In the genomic region with DNA sequence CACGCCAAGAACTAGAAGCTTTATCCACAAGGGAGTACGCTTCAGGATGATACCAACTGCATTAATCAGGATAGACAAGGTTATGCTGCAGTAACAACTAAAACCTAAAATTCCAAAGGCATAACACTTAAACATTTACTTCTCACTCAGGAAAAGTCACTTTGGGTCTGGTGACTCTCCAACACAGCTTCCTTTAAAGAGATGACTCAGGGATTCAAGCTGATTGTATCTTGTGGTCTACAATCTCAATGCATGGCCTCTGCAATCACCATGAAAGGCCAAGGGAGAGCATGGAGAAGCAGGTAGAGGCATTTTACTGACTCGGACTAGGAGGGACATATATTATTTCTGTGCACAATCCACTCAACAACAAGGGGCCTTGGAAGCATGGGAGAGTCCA, we compare ENCODE assay signal across 21 cellular contexts.
"Had no signal": no experiment of that assay in that cellular context is flagged by ENCODE, and none has a peak within 500 bp of the region (broad histone marks: within the 10 kb centered on the region; RNA-seq: fewer than 3 reads in every experiment).

No MANE protein-coding gene starts in this region.

- H3K4me1 Mint-ChIP-seq: activated CD4-positive, alpha-beta T cell treated with anti-CD3 and anti-CD28 coated beads, Interleukin-2, amount 10 ng/mL, durations not matched to agents 24 days and 14 days; natural killer cell; stimulated activated naive B cell treated with anti-CD40 and anti-IgM and Interleukin-4, amounts not matched to agents 10 μg/mL and 1 μg/mL and 100 μg/mL, for 72 hours had no signal

- H3K36me3 ChIP-seq: esophagus squamous epithelium, neutrophil, tibial artery had no signal

- H3K27me3 ChIP-seq: tibial artery had no signal

- H3K27ac ChIP-seq: coronary artery, esophagus squamous epithelium, neutrophil, tibial artery had no signal

- H3K9me3 Mint-ChIP-seq: natural killer cell; stimulated activated naive B cell treated with anti-CD40 and anti-IgM and Interleukin-4, amounts not matched to agents 10 μg/mL and 1 μg/mL and 100 μg/mL, for 72 hours had no signal

- H3K27me3 Mint-ChIP-seq: activated CD4-positive, alpha-beta T cell treated with anti-CD3 and anti-CD28 coated beads, Interleukin-2, amount 10 ng/mL, durations not matched to agents 24 days and 14 days had no signal

- ATAC-seq: activated CD8-positive, alpha-beta T cell treated with anti-CD3 and anti-CD28 coated beads, Interleukin-2, amount 10 ng/mL, durations not matched to agents 7 days and 5 days; activated naive CD4-positive, alpha-beta T cell treated with anti-CD3 and anti-CD28 coated beads, Interleukin-2, amount 50 U/mL, for 72 hours; activated T-cell treated with anti-CD3 and anti-CD28 coated beads, Interleukin-2, amount 50 U/mL, for 72 hours; left ventricle myocardium superior; natural killer cell; stimulated activated naive B cell treated with anti-CD40 and anti-IgM and Interleukin-4, amounts not matched to agents 10 μg/mL and 1 μg/mL and 100 μg/mL, for 72 hours had no signal

- H3K4me3 ChIP-seq: coronary artery, esophagus squamous epithelium, tibial artery had no signal

- H3K36me3 Mint-ChIP-seq: activated naive CD4-positive, alpha-beta T cell treated with anti-CD3 and anti-CD28 coated beads, Interleukin-2, amount 50 U/mL, for 72 hours; brain; natural killer cell; stimulated activated naive B cell treated with anti-CD40 and anti-IgM and Interleukin-4, amounts not matched to agents 10 μg/mL and 1 μg/mL and 100 μg/mL, for 72 hours had no signal

- H3K27ac Mint-ChIP-seq: activated CD4-positive, alpha-beta T cell treated with anti-CD3 and anti-CD28 coated beads, Interleukin-2, amount 10 ng/mL, durations not matched to agents 24 days and 14 days; activated CD8-positive, alpha-beta T cell treated with anti-CD3 and anti-CD28 coated beads, Interleukin-2, amount 10 ng/mL, durations not matched to agents 7 days and 5 days; activated naive CD4-positive, alpha-beta T cell treated with anti-CD3 and anti-CD28 coated beads, Interleukin-2, amount 50 U/mL, for 72 hours; activated T-cell treated with anti-CD3 and anti-CD28 coated beads, Interleukin-2, amount 50 U/mL, for 72 hours; brain; natural killer cell; stimulated activated naive B cell treated with anti-CD40 and anti-IgM and Interleukin-4, amounts not matched to agents 10 μg/mL and 1 μg/mL and 100 μg/mL, for 72 hours had no signal

- H3K4me3 Mint-ChIP-seq: activated CD4-positive, alpha-beta T cell treated with anti-CD3 and anti-CD28 coated beads, Interleukin-2, amount 10 ng/mL, durations not matched to agents 24 days and 14 days; activated CD8-positive, alpha-beta T cell treated with anti-CD3 and anti-CD28 coated beads, Interleukin-2, amount 10 ng/mL, durations not matched to agents 7 days and 5 days; activated T-cell treated with anti-CD3 and anti-CD28 coated beads, Interleukin-2, amount 50 U/mL, for 72 hours; brain; natural killer cell; stimulated activated naive B cell treated with anti-CD40 and anti-IgM and Interleukin-4, amounts not matched to agents 10 μg/mL and 1 μg/mL and 100 μg/mL, for 72 hours had no signal

- DNase-seq: activated CD4-positive, alpha-beta T cell treated with anti-CD3 and anti-CD28 coated beads, Interleukin-2, amount 10 ng/mL, durations not matched to agents 24 days and 14 days; activated CD4-positive, CD25-positive, alpha-beta regulatory T cell; activated CD8-positive, alpha-beta memory T cell treated with anti-CD3 and anti-CD28 coated beads, Interleukin-2, amount 50 U/mL, for 48 hours; activated CD8-positive, alpha-beta T cell treated with anti-CD3 and anti-CD28 coated beads, Interleukin-2, amount 10 ng/mL, durations not matched to agents 7 days and 5 days; activated gamma-delta T cell; activated T-cell treated with anti-CD3 and anti-CD28 coated beads, Interleukin-2, amount 50 U/mL, for 72 hours; central memory CD4-positive, alpha-beta T cell; effector CD4-positive, alpha-beta T cell; esophagus squamous epithelium; left ventricle myocardium superior; mesendoderm; natural killer cell; posterior cingulate gyrus; stimulated activated CD4-positive, alpha-beta T cell treated with anti-CD3 and anti-CD28 coated beads, Interleukin-15, amount 100 ng/mL, for 24 hours; stimulated activated CD4-positive, alpha-beta T cell treated with anti-CD3 and anti-CD28 coated beads, Interleukin-4, amount 100 ng/mL, for 1 hour; stimulated activated naive B cell treated with anti-CD40 and anti-IgM and Interleukin-4, amounts not matched to agents 10 μg/mL and 1 μg/mL and 100 μg/mL, for 72 hours; tibial artery had no signal

- H3K9me3 ChIP-seq: esophagus squamous epithelium, neutrophil, tibial artery had no signal
